Comparison of ENCODE assay signal across 26 cellular contexts in the genomic region with DNA sequence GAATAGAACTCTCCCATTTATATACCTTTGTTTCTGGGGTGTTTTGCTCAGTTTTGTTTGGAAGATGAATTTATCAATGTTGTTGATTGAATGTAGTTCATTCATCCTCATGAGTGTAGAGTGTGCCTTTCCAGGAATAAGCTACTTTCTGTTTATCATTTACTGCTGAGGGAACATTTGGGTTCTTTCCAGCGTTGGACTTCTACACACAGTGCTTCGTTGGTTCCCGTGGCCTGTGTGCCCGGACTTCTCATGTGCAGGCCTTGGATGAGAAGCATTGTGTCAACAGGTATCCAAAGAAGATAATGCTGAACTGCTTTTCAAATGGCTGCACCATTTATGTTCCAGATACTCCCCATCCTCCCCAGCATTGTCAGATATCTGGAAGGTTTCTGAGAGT.
DNase-seq lines count a peak whose midpoint lies in the region; ATAC-seq and TF ChIP-seq lines count a peak whose summit lies in the region.
"Had no signal": no experiment of that assay in that cellular context is flagged by ENCODE, and none has a peak within 500 bp of the region (broad histone marks: within the 10 kb centered on the region; RNA-seq: fewer than 3 reads in every experiment).

No MANE protein-coding gene starts in this region.

- DNase-seq in ascending aorta (ENCODE audit: low spot score in 2 of 2) = no peak
- peak; percentile 60 for DNase-seq in renal cortical epithelial cell (ENCODE audit: low read depth)
- no peak for DNase-seq in germinal center (ENCODE audit: low spot score)
- no peak for DNase-seq in stimulated activated CD4-positive, alpha-beta T cell treated with anti-CD3 and anti-CD28 coated beads, Interleukin-1b, Interleukin-23, amount 100 ng/mL, for 48 hours
- DNase-seq in CD8-positive, alpha-beta T cell = no peak
- DNase-seq: ACHN; C1 segment of cervical spinal cord; Calu3; CD8-positive, alpha-beta memory T cell; DMS153; HCEC 1CT; Karpas-422; MV-4-11; NCI-H1105 treated with DMSO at 0.1 percent for 48 hours; NCI-H2029 treated with DMSO at 0.1 percent for 48 hours; NCI-H2171 treated with DMSO at 0.1 percent for 48 hours; NCI-H524 treated with DMSO at 0.1 percent for 48 hours; NCI-H82 had no signal

- peak in 1 of 2 donors; percentile 33 for TF ChIP-seq RAD21 in liver (IDR thresholded peaks at IDR 0.05)

- no peak overlapping the region for H3K27ac Mint-ChIP-seq in CD8-positive, alpha-beta T cell
- H3K27ac Mint-ChIP-seq: CD8-positive, alpha-beta memory T cell; GM23338; IgD-negative memory B cell had no signal

- peak overlapping the region; percentile 46 for H3K4me2 ChIP-seq in BLaER1
- H3K4me2 ChIP-seq: GM23338 had no signal

- H3K4me3 ChIP-seq in BLaER1 (no peak overlapping the region), ascending aorta (no peak overlapping the region), liver (ENCODE audit: low read depth in 1 of 3, low read length in 3 of 3) (no peak overlapping the region)
- H3K4me3 ChIP-seq in CD8-positive, alpha-beta T cell (ENCODE audit: low read depth, low read length) = no peak overlapping the region
- H3K4me3 ChIP-seq: GM23338, SJSA1 had no signal

- POLR2A ChIA-PET in CD8-positive, alpha-beta T cell (lab: Charles Lee) = interaction anchor here (0.8 kb wide), 1 partner anchor 19 kb away, joined by 3 read pairs; no protein-coding TSS in a partner anchor

- H3K9ac ChIP-seq in BLaER1 (no peak overlapping the region), liver (ENCODE audit: low read depth in 1 of 2, low read length in 2 of 2) (no peak overlapping the region)

- CTCF ChIA-PET in CD8-positive, alpha-beta T cell (lab: Charles Lee) = no interaction called here

- no peaks in the 10 kb centered on the region for H4K20me1 ChIP-seq in BLaER1

- no peak for ATAC-seq in GM18867 (IDR thresholded peaks at IDR 0.05; ENCODE audit: unreplicated experiment)
- no peak for ATAC-seq in CD8-positive, alpha-beta T cell
- ATAC-seq: Right ventricle myocardium inferior had no signal

- intact Hi-C loops in ascending aorta (cut with DNase I) = no loop called here
- intact Hi-C loops in CD8-positive, alpha-beta T cell (cut with DNase I, micrococcal nuclease) = no loop called here

- WGBS in liver = 35% methylated on average over 4 of the region's 4 CpGs

- no peaks in the 10 kb centered on the region for H3K36me3 Mint-ChIP-seq in CD8-positive, alpha-beta T cell
- H3K36me3 Mint-ChIP-seq: CD8-positive, alpha-beta memory T cell had no signal

- H3K4me1 Mint-ChIP-seq in CD8-positive, alpha-beta T cell (ENCODE audit: low read depth) = no peaks in the 10 kb centered on the region
- H3K4me1 Mint-ChIP-seq: CD8-positive, alpha-beta memory T cell had no signal

- H3K4me3 Mint-ChIP-seq in CD8-positive, alpha-beta T cell = no peak overlapping the region
- H3K4me3 Mint-ChIP-seq: CD8-positive, alpha-beta memory T cell; GM23338; IgD-negative memory B cell had no signal

- no peak overlapping the region for H3K27ac ChIP-seq in BLaER1
- peak overlapping the region; percentile 42 to 77 for H3K27ac ChIP-seq in ascending aorta
- H3K27ac ChIP-seq in liver (ENCODE audit: low read depth in 1 of 2, low read length in 2 of 2) = no peak overlapping the region
- no peak overlapping the region for H3K27ac ChIP-seq in CD8-positive, alpha-beta T cell (ENCODE audit: low read depth, low read length)
- H3K27ac ChIP-seq: 22Rv1, SJSA1 had no signal

- no peaks in the 10 kb centered on the region for H3K36me3 ChIP-seq in BLaER1
- no peaks in the 10 kb centered on the region for H3K36me3 ChIP-seq in ascending aorta
- H3K36me3 ChIP-seq in liver (ENCODE audit: control insufficient read depth in 4 of 4, insufficient read depth in 3 of 4, low read depth in 1 of 4, low read length in 3 of 4) = no peaks in the 10 kb centered on the region
- H3K36me3 ChIP-seq in CD8-positive, alpha-beta T cell (ENCODE audit: insufficient read depth, low read length) = no peaks in the 10 kb centered on the region
- H3K36me3 ChIP-seq: SJSA1 had no signal

- TF ChIP-seq CTCF in ascending aorta (IDR thresholded peaks at IDR 0.05) (no peak), liver (IDR thresholded peaks at IDR 0.05; ENCODE audit: low read depth, low read length, missing input control) (no peak)
- no peak for TF ChIP-seq CTCF in CD8-positive, alpha-beta T cell (IDR thresholded peaks at IDR 0.05)

- H3K4me1 ChIP-seq in BLaER1 (peaks cover 12% of the 10 kb centered on the region), ascending aorta (peaks cover 3 to 28% of the 10 kb centered on the region in 2 donors), liver (ENCODE audit: control insufficient read depth in 4 of 4, insufficient read depth in 4 of 4, low read length in 3 of 4) (peaks cover 0 to 3% (median 2%) of the 10 kb centered on the region in 4 donors)
- no peaks in the 10 kb centered on the region for H3K4me1 ChIP-seq in CD8-positive, alpha-beta T cell (ENCODE audit: insufficient read depth, low read length)

- H3K27me3 ChIP-seq in BLaER1 (no peaks in the 10 kb centered on the region), ascending aorta (no peaks in the 10 kb centered on the region), liver (ENCODE audit: control insufficient read depth in 4 of 4, insufficient read depth in 4 of 4, low read length in 3 of 4) (no peaks in the 10 kb centered on the region)
- no peaks in the 10 kb centered on the region for H3K27me3 ChIP-seq in CD8-positive, alpha-beta T cell (ENCODE audit: insufficient read depth, low read length)
- H3K27me3 ChIP-seq: SJSA1 had no signal

- H3K9me3 ChIP-seq in BLaER1 = no peaks in the 10 kb centered on the region
- no peaks in the 10 kb centered on the region for H3K9me3 ChIP-seq in ascending aorta
- H3K9me3 ChIP-seq in liver (ENCODE audit: control insufficient read depth in 4 of 4, low read length in 3 of 4) = no peaks in the 10 kb centered on the region
- no peaks in the 10 kb centered on the region for H3K9me3 ChIP-seq in CD8-positive, alpha-beta T cell (ENCODE audit: low read length)
- H3K9me3 ChIP-seq: SJSA1 had no signal

- H3K9me3 Mint-ChIP-seq in CD8-positive, alpha-beta T cell = no peaks in the 10 kb centered on the region
- H3K9me3 Mint-ChIP-seq: GM23338 had no signal

- H3K27me3 Mint-ChIP-seq in CD8-positive, alpha-beta T cell (ENCODE audit: low read depth) = no peaks in the 10 kb centered on the region
- H3K27me3 Mint-ChIP-seq: IgD-negative memory B cell had no signal

TF ChIP-seq in liver, 16 proteins besides CTCF, POLR2A, EP300 and RAD21:
- TF ChIP-seq FOXA2 (IDR thresholded peaks at IDR 0.05) (no peak), RXRA (IDR thresholded peaks at IDR 0.05) (peak in 1 of 2 donors; percentile 15), SP1 (IDR thresholded peaks at IDR 0.05) (no peak), HNF4A (conservative IDR thresholded peaks at IDR 0.05) (peak; percentile 16 to 22), YY1 (IDR thresholded peaks at IDR 0.05) (no peak), NR2F2 (IDR thresholded peaks at IDR 0.05) (no peak), TAF1 (conservative IDR thresholded peaks at IDR 0.05) (no peak)
- TF ChIP-seq, protein P1, sequence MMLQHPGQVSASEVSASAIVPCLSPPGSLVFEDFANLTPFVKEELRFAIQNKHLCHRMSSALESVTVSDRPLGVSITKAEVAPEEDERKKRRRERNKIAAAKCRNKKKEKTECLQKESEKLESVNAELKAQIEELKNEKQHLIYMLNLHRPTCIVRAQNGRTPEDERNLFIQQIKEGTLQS (IDR thresholded peaks at IDR 0.05) = no peak

Comparison
In these comparisons a context has a peak if more than half of its experiments do, and no peak if none do; other contexts are left out.
1. H3K27ac ChIP-seq: peak in ascending aorta (2 of 2); none in BLaER1 (single experiment), liver (0 of 2) and CD8-positive, alpha-beta T cell (single experiment).